1 cellular context compared by ENCODE assay signal in the genomic region with DNA sequence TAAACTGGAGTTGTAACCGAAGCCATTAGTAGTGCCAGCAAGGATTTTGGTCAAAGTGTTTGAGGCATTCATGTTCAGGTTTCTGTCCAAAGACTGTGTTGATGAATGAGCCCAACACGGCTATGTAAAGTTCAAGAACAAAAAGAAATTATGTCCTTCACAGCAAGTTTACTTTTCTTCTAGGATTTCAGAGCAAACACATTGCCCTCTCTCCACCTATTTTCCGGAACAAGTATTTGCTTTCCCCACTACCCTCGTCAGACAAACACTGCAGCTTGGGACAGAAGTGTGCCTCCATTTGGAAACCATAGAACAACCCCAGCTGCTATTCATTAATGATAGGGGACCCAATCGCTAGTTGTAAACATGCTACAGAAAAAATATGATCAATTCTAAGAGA.
TF ChIP-seq lines count a peak whose summit lies in the region.

No MANE protein-coding gene starts in this region.

TF ChIP-seq in HepG2, 621 proteins besides CTCF, POLR2A, EP300 and RAD21 (continued from another document and continues in another):
- TF ChIP-seq, protein P1, sequence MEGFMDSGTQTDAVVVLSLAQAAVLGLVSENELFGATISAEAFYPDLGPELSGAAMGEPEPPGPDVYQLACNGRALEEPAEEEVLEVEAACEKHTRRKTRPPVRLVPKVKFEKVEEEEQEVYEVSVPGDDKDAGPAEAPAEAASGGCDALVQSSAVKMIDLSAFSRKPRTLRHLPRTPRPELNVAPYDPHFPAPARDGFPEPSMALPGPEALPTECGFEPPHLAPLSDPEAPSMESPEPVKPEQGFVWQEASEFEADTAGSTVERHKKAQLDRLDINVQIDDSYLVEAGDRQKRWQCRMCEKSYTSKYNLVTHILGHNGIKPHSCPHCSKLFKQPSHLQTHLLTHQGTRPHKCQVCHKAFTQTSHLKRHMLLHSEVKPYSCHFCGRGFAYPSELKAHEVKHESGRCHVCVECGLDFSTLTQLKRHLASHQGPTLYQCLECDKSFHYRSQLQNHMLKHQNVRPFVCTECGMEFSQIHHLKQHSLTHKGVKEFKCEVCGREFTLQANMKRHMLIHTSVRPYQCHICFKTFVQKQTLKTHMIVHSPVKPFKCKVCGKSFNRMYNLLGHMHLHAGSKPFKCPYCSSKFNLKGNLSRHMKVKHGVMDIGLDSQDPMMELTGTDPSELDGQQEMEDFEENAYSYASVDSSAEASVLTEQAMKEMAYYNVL (CRISPR knock-in tag; IDR thresholded peaks at IDR 0.05; ENCODE audit: borderline replicate concordance): peak; percentile 59; the same call in 1 of the 2 replicates
- TF ChIP-seq, protein P2, sequence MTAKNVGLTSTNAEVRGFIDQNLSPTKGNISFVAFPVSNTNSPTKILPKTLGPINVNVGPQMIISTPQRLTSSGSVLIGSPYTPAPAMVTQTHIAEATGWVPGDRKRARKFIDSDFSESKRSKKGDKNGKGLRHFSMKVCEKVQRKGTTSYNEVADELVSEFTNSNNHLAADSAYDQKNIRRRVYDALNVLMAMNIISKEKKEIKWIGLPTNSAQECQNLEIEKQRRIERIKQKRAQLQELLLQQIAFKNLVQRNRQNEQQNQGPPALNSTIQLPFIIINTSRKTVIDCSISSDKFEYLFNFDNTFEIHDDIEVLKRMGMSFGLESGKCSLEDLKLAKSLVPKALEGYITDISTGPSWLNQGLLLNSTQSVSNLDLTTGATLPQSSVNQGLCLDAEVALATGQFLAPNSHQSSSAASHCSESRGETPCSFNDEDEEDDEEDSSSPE (CRISPR knock-in tag; IDR thresholded peaks at IDR 0.05): no peak
- peak; percentile 76; the same call in 1 of the 2 replicates for TF ChIP-seq FOXJ3 (CRISPR knock-in tag; IDR thresholded peaks at IDR 0.05; ENCODE audit: borderline replicate concordance)
- peak; percentile 42; the same call in 1 of the 2 replicates for TF ChIP-seq ZNF12 (CRISPR knock-in tag; IDR thresholded peaks at IDR 0.05)
- TF ChIP-seq ZNF256 (CRISPR knock-in tag; conservative IDR thresholded peaks at IDR 0.05): no peak
- peak; percentile 98 for TF ChIP-seq SIX4 (CRISPR knock-in tag; IDR thresholded peaks at IDR 0.05)
- TF ChIP-seq CREB1 (IDR thresholded peaks at IDR 0.05): no peak
- TF ChIP-seq CREB1 (CRISPR knock-in tag; IDR thresholded peaks at IDR 0.05): 0 out of 2 replicates have a peak, but pooled peaks have one; percentile 23
- TF ChIP-seq, protein P3, sequence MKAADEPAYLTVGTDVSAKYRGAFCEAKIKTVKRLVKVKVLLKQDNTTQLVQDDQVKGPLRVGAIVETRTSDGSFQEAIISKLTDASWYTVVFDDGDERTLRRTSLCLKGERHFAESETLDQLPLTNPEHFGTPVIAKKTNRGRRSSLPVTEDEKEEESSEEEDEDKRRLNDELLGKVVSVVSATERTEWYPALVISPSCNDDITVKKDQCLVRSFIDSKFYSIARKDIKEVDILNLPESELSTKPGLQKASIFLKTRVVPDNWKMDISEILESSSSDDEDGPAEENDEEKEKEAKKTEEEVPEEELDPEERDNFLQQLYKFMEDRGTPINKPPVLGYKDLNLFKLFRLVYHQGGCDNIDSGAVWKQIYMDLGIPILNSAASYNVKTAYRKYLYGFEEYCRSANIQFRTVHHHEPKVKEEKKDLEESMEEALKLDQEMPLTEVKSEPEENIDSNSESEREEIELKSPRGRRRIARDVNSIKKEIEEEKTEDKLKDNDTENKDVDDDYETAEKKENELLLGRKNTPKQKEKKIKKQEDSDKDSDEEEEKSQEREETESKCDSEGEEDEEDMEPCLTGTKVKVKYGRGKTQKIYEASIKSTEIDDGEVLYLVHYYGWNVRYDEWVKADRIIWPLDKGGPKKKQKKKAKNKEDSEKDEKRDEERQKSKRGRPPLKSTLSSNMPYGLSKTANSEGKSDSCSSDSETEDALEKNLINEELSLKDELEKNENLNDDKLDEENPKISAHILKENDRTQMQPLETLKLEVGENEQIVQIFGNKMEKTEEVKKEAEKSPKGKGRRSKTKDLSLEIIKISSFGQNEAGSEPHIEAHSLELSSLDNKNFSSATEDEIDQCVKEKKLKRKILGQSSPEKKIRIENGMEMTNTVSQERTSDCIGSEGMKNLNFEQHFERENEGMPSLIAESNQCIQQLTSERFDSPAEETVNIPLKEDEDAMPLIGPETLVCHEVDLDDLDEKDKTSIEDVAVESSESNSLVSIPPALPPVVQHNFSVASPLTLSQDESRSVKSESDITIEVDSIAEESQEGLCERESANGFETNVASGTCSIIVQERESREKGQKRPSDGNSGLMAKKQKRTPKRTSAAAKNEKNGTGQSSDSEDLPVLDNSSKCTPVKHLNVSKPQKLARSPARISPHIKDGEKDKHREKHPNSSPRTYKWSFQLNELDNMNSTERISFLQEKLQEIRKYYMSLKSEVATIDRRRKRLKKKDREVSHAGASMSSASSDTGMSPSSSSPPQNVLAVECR (CRISPR knock-in tag; IDR thresholded peaks at IDR 0.05; ENCODE audit: borderline replicate concordance): no peak; the same call in 1 of the 2 replicates
- TF ChIP-seq TCF7 (IDR thresholded peaks at IDR 0.05; ENCODE audit: low read depth): peak; percentile 82
- peak; percentile 70 for TF ChIP-seq MED1 (CRISPR knock-in tag; IDR thresholded peaks at IDR 0.05)
- TF ChIP-seq, protein P4, sequence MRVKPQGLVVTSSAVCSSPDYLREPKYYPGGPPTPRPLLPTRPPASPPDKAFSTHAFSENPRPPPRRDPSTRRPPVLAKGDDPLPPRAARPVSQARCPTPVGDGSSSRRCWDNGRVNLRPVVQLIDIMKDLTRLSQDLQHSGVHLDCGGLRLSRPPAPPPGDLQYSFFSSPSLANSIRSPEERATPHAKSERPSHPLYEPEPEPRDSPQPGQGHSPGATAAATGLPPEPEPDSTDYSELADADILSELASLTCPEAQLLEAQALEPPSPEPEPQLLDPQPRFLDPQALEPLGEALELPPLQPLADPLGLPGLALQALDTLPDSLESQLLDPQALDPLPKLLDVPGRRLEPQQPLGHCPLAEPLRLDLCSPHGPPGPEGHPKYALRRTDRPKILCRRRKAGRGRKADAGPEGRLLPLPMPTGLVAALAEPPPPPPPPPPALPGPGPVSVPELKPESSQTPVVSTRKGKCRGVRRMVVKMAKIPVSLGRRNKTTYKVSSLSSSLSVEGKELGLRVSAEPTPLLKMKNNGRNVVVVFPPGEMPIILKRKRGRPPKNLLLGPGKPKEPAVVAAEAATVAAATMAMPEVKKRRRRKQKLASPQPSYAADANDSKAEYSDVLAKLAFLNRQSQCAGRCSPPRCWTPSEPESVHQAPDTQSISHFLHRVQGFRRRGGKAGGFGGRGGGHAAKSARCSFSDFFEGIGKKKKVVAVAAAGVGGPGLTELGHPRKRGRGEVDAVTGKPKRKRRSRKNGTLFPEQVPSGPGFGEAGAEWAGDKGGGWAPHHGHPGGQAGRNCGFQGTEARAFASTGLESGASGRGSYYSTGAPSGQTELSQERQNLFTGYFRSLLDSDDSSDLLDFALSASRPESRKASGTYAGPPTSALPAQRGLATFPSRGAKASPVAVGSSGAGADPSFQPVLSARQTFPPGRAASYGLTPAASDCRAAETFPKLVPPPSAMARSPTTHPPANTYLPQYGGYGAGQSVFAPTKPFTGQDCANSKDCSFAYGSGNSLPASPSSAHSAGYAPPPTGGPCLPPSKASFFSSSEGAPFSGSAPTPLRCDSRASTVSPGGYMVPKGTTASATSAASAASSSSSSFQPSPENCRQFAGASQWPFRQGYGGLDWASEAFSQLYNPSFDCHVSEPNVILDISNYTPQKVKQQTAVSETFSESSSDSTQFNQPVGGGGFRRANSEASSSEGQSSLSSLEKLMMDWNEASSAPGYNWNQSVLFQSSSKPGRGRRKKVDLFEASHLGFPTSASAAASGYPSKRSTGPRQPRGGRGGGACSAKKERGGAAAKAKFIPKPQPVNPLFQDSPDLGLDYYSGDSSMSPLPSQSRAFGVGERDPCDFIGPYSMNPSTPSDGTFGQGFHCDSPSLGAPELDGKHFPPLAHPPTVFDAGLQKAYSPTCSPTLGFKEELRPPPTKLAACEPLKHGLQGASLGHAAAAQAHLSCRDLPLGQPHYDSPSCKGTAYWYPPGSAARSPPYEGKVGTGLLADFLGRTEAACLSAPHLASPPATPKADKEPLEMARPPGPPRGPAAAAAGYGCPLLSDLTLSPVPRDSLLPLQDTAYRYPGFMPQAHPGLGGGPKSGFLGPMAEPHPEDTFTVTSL (CRISPR knock-in tag; IDR thresholded peaks at IDR 0.05; ENCODE audit: borderline replicate concordance): peak; percentile 91
- TF ChIP-seq SOX6 (IDR thresholded peaks at IDR 0.05): no peak
- TF ChIP-seq SOX6 (CRISPR knock-in tag; IDR thresholded peaks at IDR 0.05): peak; percentile 92
- no peak for TF ChIP-seq MLLT10 (CRISPR knock-in tag; IDR thresholded peaks at IDR 0.05)
- peak; percentile 65; the same call in 1 of the 2 replicates for TF ChIP-seq ZMYM4 (CRISPR knock-in tag; IDR thresholded peaks at IDR 0.05)
- TF ChIP-seq, protein P5, sequence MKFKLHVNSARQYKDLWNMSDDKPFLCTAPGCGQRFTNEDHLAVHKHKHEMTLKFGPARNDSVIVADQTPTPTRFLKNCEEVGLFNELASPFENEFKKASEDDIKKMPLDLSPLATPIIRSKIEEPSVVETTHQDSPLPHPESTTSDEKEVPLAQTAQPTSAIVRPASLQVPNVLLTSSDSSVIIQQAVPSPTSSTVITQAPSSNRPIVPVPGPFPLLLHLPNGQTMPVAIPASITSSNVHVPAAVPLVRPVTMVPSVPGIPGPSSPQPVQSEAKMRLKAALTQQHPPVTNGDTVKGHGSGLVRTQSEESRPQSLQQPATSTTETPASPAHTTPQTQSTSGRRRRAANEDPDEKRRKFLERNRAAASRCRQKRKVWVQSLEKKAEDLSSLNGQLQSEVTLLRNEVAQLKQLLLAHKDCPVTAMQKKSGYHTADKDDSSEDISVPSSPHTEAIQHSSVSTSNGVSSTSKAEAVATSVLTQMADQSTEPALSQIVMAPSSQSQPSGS (CRISPR knock-in tag; IDR thresholded peaks at IDR 0.05): 0 out of 2 replicates have a peak, but pooled peaks have one; percentile 24
- 0 out of 2 replicates have a peak, but pooled peaks have one; percentile 47 for TF ChIP-seq HOXD1 (CRISPR knock-in tag; IDR thresholded peaks at IDR 0.05)
- 0 out of 2 replicates have a peak, but pooled peaks have one; percentile 44 for TF ChIP-seq ZNF264 (CRISPR knock-in tag; IDR thresholded peaks at IDR 0.05)
- TF ChIP-seq ZBTB20 (CRISPR knock-in tag; IDR thresholded peaks at IDR 0.05; ENCODE audit: borderline replicate concordance, low read depth): no peak
- TF ChIP-seq, protein P6, sequence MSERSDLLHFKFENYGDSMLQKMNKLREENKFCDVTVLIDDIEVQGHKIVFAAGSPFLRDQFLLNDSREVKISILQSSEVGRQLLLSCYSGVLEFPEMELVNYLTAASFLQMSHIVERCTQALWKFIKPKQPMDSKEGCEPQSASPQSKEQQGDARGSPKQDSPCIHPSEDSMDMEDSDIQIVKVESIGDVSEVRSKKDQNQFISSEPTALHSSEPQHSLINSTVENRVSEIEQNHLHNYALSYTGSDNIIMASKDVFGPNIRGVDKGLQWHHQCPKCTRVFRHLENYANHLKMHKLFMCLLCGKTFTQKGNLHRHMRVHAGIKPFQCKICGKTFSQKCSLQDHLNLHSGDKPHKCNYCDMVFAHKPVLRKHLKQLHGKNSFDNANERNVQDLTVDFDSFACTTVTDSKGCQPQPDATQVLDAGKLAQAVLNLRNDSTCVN (CRISPR knock-in tag; IDR thresholded peaks at IDR 0.05; ENCODE audit: borderline replicate concordance): no peak
- TF ChIP-seq HNF4A (CRISPR knock-in tag; IDR thresholded peaks at IDR 0.05): peak; percentile 72
- TF ChIP-seq MEIS2 (CRISPR knock-in tag; IDR thresholded peaks at IDR 0.05): 0 out of 2 replicates have a peak, but pooled peaks have one; percentile 32
- TF ChIP-seq, protein P7, sequence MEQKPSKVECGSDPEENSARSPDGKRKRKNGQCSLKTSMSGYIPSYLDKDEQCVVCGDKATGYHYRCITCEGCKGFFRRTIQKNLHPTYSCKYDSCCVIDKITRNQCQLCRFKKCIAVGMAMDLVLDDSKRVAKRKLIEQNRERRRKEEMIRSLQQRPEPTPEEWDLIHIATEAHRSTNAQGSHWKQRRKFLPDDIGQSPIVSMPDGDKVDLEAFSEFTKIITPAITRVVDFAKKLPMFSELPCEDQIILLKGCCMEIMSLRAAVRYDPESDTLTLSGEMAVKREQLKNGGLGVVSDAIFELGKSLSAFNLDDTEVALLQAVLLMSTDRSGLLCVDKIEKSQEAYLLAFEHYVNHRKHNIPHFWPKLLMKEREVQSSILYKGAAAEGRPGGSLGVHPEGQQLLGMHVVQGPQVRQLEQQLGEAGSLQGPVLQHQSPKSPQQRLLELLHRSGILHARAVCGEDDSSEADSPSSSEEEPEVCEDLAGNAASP (CRISPR knock-in tag; IDR thresholded peaks at IDR 0.05; ENCODE audit: borderline replicate concordance): peak; percentile 56; the same call in 1 of the 2 replicates
- 0 out of 2 replicates have a peak, but pooled peaks have one; percentile 22 for TF ChIP-seq HOXA3 (CRISPR knock-in tag; IDR thresholded peaks at IDR 0.05)
- peak; percentile 93 for TF ChIP-seq NCOA2 (CRISPR knock-in tag; IDR thresholded peaks at IDR 0.05)
- TF ChIP-seq MBNL3 (CRISPR knock-in tag; conservative IDR thresholded peaks at IDR 0.05): no peak
- peak; percentile 32; the same call in 1 of the 2 replicates for TF ChIP-seq ZNF670 (CRISPR knock-in tag; IDR thresholded peaks at IDR 0.05; ENCODE audit: borderline replicate concordance)
- TF ChIP-seq ZNF331 (CRISPR knock-in tag; IDR thresholded peaks at IDR 0.05): peak; percentile 56; the same call in 1 of the 2 replicates
- no peak for TF ChIP-seq MIER3 (CRISPR knock-in tag; IDR thresholded peaks at IDR 0.05; ENCODE audit: borderline replicate concordance)
- TF ChIP-seq FOXO1 (CRISPR knock-in tag; IDR thresholded peaks at IDR 0.05): peak; percentile 86
